In the genomic region with DNA sequence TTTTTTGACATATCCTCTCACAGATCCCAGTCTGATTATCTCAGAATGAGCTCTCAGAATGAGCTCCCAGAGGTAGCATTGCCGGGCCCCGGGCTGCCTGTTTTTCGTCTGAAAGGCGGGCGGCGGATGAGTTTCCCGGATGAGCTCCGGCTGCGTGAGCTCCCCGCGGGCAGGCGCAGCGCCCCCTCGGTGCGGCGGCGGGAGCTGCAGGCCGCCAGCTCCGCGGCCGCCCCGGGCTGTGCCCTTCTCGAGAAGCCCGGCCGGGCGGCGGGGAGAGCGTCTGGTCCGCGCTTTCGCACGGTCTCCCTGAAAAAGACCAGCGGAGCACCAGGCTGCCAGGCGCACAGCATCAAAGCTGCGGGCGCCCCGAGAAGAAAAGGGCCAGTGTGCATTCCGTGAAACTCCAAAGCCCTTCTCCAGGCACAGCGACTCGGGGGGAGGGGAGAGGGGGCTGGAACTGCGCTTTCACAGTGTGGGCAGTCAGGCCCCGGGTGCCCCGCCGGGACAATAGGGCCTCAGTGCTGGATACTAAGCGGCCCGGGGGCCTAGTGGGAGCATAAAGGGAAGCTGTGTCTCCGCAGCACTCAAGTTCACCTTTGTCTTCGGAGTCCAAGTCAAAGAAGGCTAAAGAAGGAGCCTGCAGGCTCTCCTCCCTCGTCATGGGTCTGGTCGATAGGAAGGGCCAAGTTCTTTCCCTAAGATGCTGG, we compare ENCODE assay signal across 8 cellular contexts. TPM values are rescaled to one million over a fixed set of nuclear protein-coding genes. Genes with fewer than 3 reads are reported as not detected.
DNase-seq lines count a peak whose midpoint lies in the region; ATAC-seq and TF ChIP-seq lines count a peak whose summit lies in the region.

No MANE protein-coding gene starts in this region.

- H3K4me1 ChIP-seq in RWPE2 (ENCODE audit: insufficient read depth, poor library complexity, severe bottlenecking) (no peaks in the 10 kb centered on the region), foreskin keratinocyte (peaks cover 5% of the 10 kb centered on the region), neuron (ENCODE audit: insufficient read depth, low read length) (peaks cover 20% of the 10 kb centered on the region), stomach smooth muscle (ENCODE audit: control insufficient read depth, insufficient read depth, low read length) (peaks cover 7% of the 10 kb centered on the region)

- peak; percentile 99 for TF ChIP-seq CTCF in RWPE2 (IDR thresholded peaks at IDR 0.05; ENCODE audit: poor library complexity, severe bottlenecking)
- TF ChIP-seq CTCF in foreskin keratinocyte (conservative IDR thresholded peaks at IDR 0.05): peak; percentile 95

- H3K9me3 ChIP-seq in RWPE2 (ENCODE audit: severe bottlenecking) (no peaks in the 10 kb centered on the region), neuron (ENCODE audit: low read length) (no peaks in the 10 kb centered on the region), stomach smooth muscle (ENCODE audit: control insufficient read depth in 2 of 2, low read length in 2 of 2) (no peaks in the 10 kb centered on the region)

- DNase-seq in DMS53 (lab: John Stamatoyannopoulos, UW): peak; percentile 91
- peak; percentile 30 for DNase-seq in KG1 (lab: John Stamatoyannopoulos, UW)
- DNase-seq in RWPE2 (ENCODE audit: low spot score): peak; percentile 81
- peak; percentile 45 for DNase-seq in activated gamma-delta T cell (lab: John Stamatoyannopoulos, UW)
- peak; percentile 12 to 48 for DNase-seq in foreskin keratinocyte

- H3K27ac ChIP-seq in RWPE2 (ENCODE audit: poor library complexity, severe bottlenecking): no peak overlapping the region
- H3K27ac ChIP-seq in foreskin keratinocyte: no peak overlapping the region
- H3K27ac ChIP-seq in stomach smooth muscle (ENCODE audit: low read length): peak overlapping the region; percentile 66

- H3K4me3 ChIP-seq in RWPE2 (ENCODE audit: severe bottlenecking) (peak overlapping the region; percentile 39), neuron (ENCODE audit: low read length) (peak overlapping the region; percentile 71), stomach smooth muscle (ENCODE audit: low read length in 2 of 2) (peak overlapping the region; percentile 54 to 79)

- H3K36me3 ChIP-seq in RWPE2 (ENCODE audit: low read depth): no peaks in the 10 kb centered on the region
- H3K36me3 ChIP-seq in neuron (ENCODE audit: insufficient read depth, low read length): no peaks in the 10 kb centered on the region
- no peaks in the 10 kb centered on the region for H3K36me3 ChIP-seq in stomach smooth muscle (ENCODE audit: control insufficient read depth in 2 of 2, insufficient read depth in 2 of 2, low read length in 2 of 2)

- H3K9ac ChIP-seq in stomach smooth muscle (ENCODE audit: low read length in 2 of 2): peak overlapping the region; percentile 68 to 75

- peak overlapping the region; percentile 45 for H2AFZ ChIP-seq in neuron (ENCODE audit: low read depth, low read length)

- no peaks in the 10 kb centered on the region for H3K27me3 ChIP-seq in RWPE2 (ENCODE audit: insufficient read depth, poor library complexity, severe bottlenecking)
- no peaks in the 10 kb centered on the region for H3K27me3 ChIP-seq in foreskin keratinocyte
- H3K27me3 ChIP-seq in neuron (ENCODE audit: insufficient read depth, low read length): no peaks in the 10 kb centered on the region
- no peaks in the 10 kb centered on the region for H3K27me3 ChIP-seq in stomach smooth muscle (ENCODE audit: control insufficient read depth in 1 of 2, insufficient read depth in 2 of 2, low read length in 2 of 2)

- ATAC-seq in GM21723 (IDR thresholded peaks at IDR 0.05; ENCODE audit: unreplicated experiment): peak; percentile 97
- ATAC-seq in RWPE2 (ENCODE audit: low read depth): peak; percentile 95
- ATAC-seq in foreskin keratinocyte: peak; percentile 98

RNA-seq across cellular contexts. Expression of a gene that starts 12.1 kb away (rescaled TPM):
- 0.65 and 0.78 TPM in 2 replicates for total RNA-seq in foreskin keratinocyte
- polyA plus RNA-seq in foreskin keratinocyte: 0.11 and 0.17 TPM in 2 replicates

Comparison
In these comparisons a context has a peak if more than half of its experiments do, and no peak if none do; other contexts are left out.
1. DNase-seq: peak in every context shown above with its lines; median percentile 91 in DMS53; 81 in RWPE2; 45 in activated gamma-delta T cell; 30 in KG1; 30 in foreskin keratinocyte.